ENCODE assay signal across 13 cellular contexts in genomic region chr3:11556851-11557644, GRCh38.
DNase-seq lines count a peak whose midpoint lies in the region; ATAC-seq, FAIRE-seq and TF ChIP-seq lines count a peak whose summit lies in the region.
"Had no signal": no experiment of that assay in that cellular context is flagged by ENCODE, and none has a peak within 500 bp of the region (broad histone marks: within the 10 kb centered on the region; RNA-seq: fewer than 3 reads in every experiment).

No MANE protein-coding gene starts in this region.

- H3K9me3 ChIP-seq in gastroesophageal sphincter (no peaks in the 10 kb centered on the region), ovary (no peaks in the 10 kb centered on the region), HepG2 (ENCODE audit: low read length) (no peaks in the 10 kb centered on the region)
- H3K9me3 ChIP-seq: pancreas had no signal

- peaks cover 0 to 57% of the 10 kb centered on the region in 2 donors for H3K36me3 ChIP-seq in gastroesophageal sphincter
- H3K36me3 ChIP-seq in ovary: no peaks in the 10 kb centered on the region
- H3K36me3 ChIP-seq in HepG2 (replicated peaks in 1 of 2; ENCODE audit: control insufficient read depth in 1 of 2, insufficient read depth in 2 of 2, low read length in 2 of 2): peaks cover 36 to 72% of the 10 kb centered on the region in 2 experiments
- H3K36me3 ChIP-seq: pancreas had no signal

- CTCF ChIA-PET in HepG2 (lab: Yijun Ruan, JAX; ENCODE audit: low intra/inter-chr PET ratio, low total read pairs): no interaction called here

- TF ChIP-seq EP300 in gastroesophageal sphincter (IDR thresholded peaks at IDR 0.05): no peak
- TF ChIP-seq EP300 in ovary (IDR thresholded peaks at IDR 0.05): no peak
- no peak for TF ChIP-seq EP300 in HepG2 (IDR thresholded peaks at IDR 0.05; ENCODE audit: low read depth in 2 of 2, low read length in 2 of 2)
- no peak for TF ChIP-seq EP300 in HepG2 (CRISPR knock-in tag; IDR thresholded peaks at IDR 0.05; ENCODE audit: borderline replicate concordance)

- TF ChIP-seq POLR2A in gastroesophageal sphincter (IDR thresholded peaks at IDR 0.05): no peak
- no peak for TF ChIP-seq POLR2A in ovary (IDR thresholded peaks at IDR 0.05)
- no peak for TF ChIP-seq POLR2A in HepG2 (IDR thresholded peaks at IDR 0.05; ENCODE audit: insufficient read depth in 1 of 2, low read depth in 2 of 2, low read length in 2 of 2)

- no peak for TF ChIP-seq CTCF in AG10803 (conservative IDR thresholded peaks at IDR 0.05; ENCODE audit: low read length)
- no peak for TF ChIP-seq CTCF in gastroesophageal sphincter (IDR thresholded peaks at IDR 0.05)
- no peak for TF ChIP-seq CTCF in ovary (IDR thresholded peaks at IDR 0.05)
- no peak for TF ChIP-seq CTCF in HepG2 (CRISPR knock-in tag; IDR thresholded peaks at IDR 0.05)

- intact Hi-C loops in ovary (cut with DNase I): no loop called here
- intact Hi-C loops in HepG2 (cut with micrococcal nuclease; ENCODE audit: unreplicated experiment): no loop called here

- H4K20me1 ChIP-seq in HepG2 (ENCODE audit: insufficient read depth, low read length): peaks cover 5% of the 10 kb centered on the region; the same call in 1 of the 2 replicates

- POLR2A ChIA-PET in HepG2 (lab: Yijun Ruan, JAX): no interaction called here

- H3K4me1 ChIP-seq in gastroesophageal sphincter (peaks cover 0 to 95% (median 36%) of the 10 kb centered on the region in 3 donors), ovary (ENCODE audit: insufficient read depth) (peaks cover 51% of the 10 kb centered on the region), HepG2 (ENCODE audit: insufficient read depth, low read length) (peaks cover 25% of the 10 kb centered on the region)

- H3K4me3 ChIP-seq in AG10803 (ENCODE audit: low read length): no peak overlapping the region
- no peak overlapping the region for H3K4me3 ChIP-seq in gastroesophageal sphincter
- no peak overlapping the region for H3K4me3 ChIP-seq in ovary
- no peak overlapping the region for H3K4me3 ChIP-seq in HepG2 (replicated peaks in 1 of 3; ENCODE audit: insufficient read depth in 1 of 3, low read depth in 2 of 3, low read length in 3 of 3)
- H3K4me3 ChIP-seq: pancreas had no signal

- no peak overlapping the region for H3K4me2 ChIP-seq in HepG2 (ENCODE audit: low read depth, low read length)

- in situ Hi-C loops in HepG2 (cut with HindIII; ENCODE audit: extremely low pct_ligation_motif_present, low pct_unique_long_range_greater_than_20kb): no loop called here

- H3K27me3 ChIP-seq in gastroesophageal sphincter (no peaks in the 10 kb centered on the region), ovary (no peaks in the 10 kb centered on the region), HepG2 (ENCODE audit: control insufficient read depth in 1 of 2, insufficient read depth in 2 of 2, low read length in 2 of 2) (no peaks in the 10 kb centered on the region; a peak in 1 of 5 replicates)
- H3K27me3 ChIP-seq: pancreas had no signal

- peak; percentile 83 for DNase-seq in AG10803 (ENCODE audit: low read depth)
- DNase-seq in T1000 (lab: John Stamatoyannopoulos, UW): peak; percentile 29
- DNase-seq in ovary: peak in 4 of 5 donors; percentile 62 to 72 (median 70)
- DNase-seq in germinal center (ENCODE audit: low spot score): no peak
- no peak for DNase-seq in HepG2 (ENCODE audit: low spot score)
- no peak for DNase-seq in cerebellar nuclear complex (lab: John Stamatoyannopoulos, UW)
- DNase-seq: activated T-cell treated with anti-CD3 and anti-CD28 coated beads, Interleukin-2, amount 50 U/mL, for 72 hours; CD4-positive, alpha-beta memory T cell; MV-4-11; stimulated activated naive CD4-positive, alpha-beta T cell had no signal

- H2AFZ ChIP-seq in HepG2 (ENCODE audit: low read length): no peak overlapping the region

- no peak for TF ChIP-seq RAD21 in HepG2 (CRISPR knock-in tag; IDR thresholded peaks at IDR 0.05)

- H3K27ac ChIP-seq in gastroesophageal sphincter: peak overlapping the region in 3 of 4 donors; percentile 1 to 64 (median 53)
- H3K27ac ChIP-seq in ovary: peak overlapping the region in 1 of 2 donors; percentile 23
- no peak overlapping the region for H3K27ac ChIP-seq in HepG2 (ENCODE audit: extremely low read length, insufficient read depth, low read length)
- H3K27ac ChIP-seq: pancreas had no signal

- no TSS peak for BruUV-seq in HepG2 (replicated peaks; lab: Mats Ljungman, UMichigan)

- WGBS in gastroesophageal sphincter (ENCODE audit: low coverage in 1 of 2), 2 donors: 23 to 38% methylated on average over 5 to 13 of the region's 16 CpGs
- WGBS in ovary, 3 donors: 29 to 33% (median 30%) methylated on average over 16 of the region's 16 CpGs
- WGBS in HepG2 (ENCODE audit: low lambda C conversion rate): 96% methylated on average over 16 of the region's 16 CpGs

- H3K79me2 ChIP-seq in HepG2 (ENCODE audit: insufficient read depth, low read length): peaks cover 3% of the 10 kb centered on the region

- ATAC-seq in gastroesophageal sphincter (peak; percentile 16), HepG2 (no peak), HG02970 (IDR thresholded peaks at IDR 0.05; ENCODE audit: low FRiP score, unreplicated experiment) (no peak)
- ATAC-seq: pancreas had no signal

- no peak overlapping the region for H3K9ac ChIP-seq in HepG2 (ENCODE audit: insufficient read depth, low read depth, low read length)

- no peak for FAIRE-seq in HepG2 (lab: Jason Lieb, UNC)
- FAIRE-seq: pancreas had no signal

TF ChIP-seq in HepG2, 621 proteins besides CTCF, POLR2A, EP300 and RAD21 (continues in another document):
- TF ChIP-seq PAWR (CRISPR knock-in tag; IDR thresholded peaks at IDR 0.05; ENCODE audit: borderline replicate concordance) (no peak), FOXP4 (CRISPR knock-in tag; IDR thresholded peaks at IDR 0.05) (no peak), KDM3A (CRISPR knock-in tag; IDR thresholded peaks at IDR 0.05; ENCODE audit: low read depth) (no peak), ZFP41 (CRISPR knock-in tag; IDR thresholded peaks at IDR 0.05; ENCODE audit: borderline replicate concordance) (no peak), HNRNPL (IDR thresholded peaks at IDR 0.05; ENCODE audit: low read depth, low read length) (no peak), ZZZ3 (CRISPR knock-in tag; IDR thresholded peaks at IDR 0.05; ENCODE audit: borderline replicate concordance) (no peak), ZNF800 (CRISPR knock-in tag; IDR thresholded peaks at IDR 0.05) (no peak), YY1 (IDR thresholded peaks at IDR 0.05; ENCODE audit: insufficient read depth, insufficient replicate concordance, low read depth, low read length) (no peak), KAT7 (CRISPR knock-in tag; IDR thresholded peaks at IDR 0.05; ENCODE audit: borderline replicate concordance) (no peak), GLMP (CRISPR knock-in tag; IDR thresholded peaks at IDR 0.05; ENCODE audit: borderline replicate concordance) (no peak), ETS1 (CRISPR knock-in tag; IDR thresholded peaks at IDR 0.05) (no peak), ZNF768 (CRISPR knock-in tag; IDR thresholded peaks at IDR 0.05) (no peak)

Comparison
In these comparisons a context has a peak if more than half of its experiments do, and no peak if none do; other contexts are left out.
1. DNase-seq: peak in AG10803 (single experiment), T1000 (single experiment) and ovary (4 of 5); none in germinal center (single experiment), HepG2 (single experiment) and cerebellar nuclear complex (0 of 2).